ENCODE assay signal across 34 cellular contexts in genomic region chr2:80312282-80312839, GRCh38. TPM values are rescaled to one million over a fixed set of nuclear protein-coding genes. Genes with fewer than 3 reads are reported as not detected.
"Had no signal": no experiment of that assay in that cellular context is flagged by ENCODE, and none has a peak within 500 bp of the region (broad histone marks: within the 10 kb centered on the region; RNA-seq: fewer than 3 reads in every experiment).

No MANE protein-coding gene starts in this region.

- H3K27me3 ChIP-seq: ascending aorta, body of pancreas, brain microvascular endothelial cell, breast epithelium had no signal

- ATAC-seq: activated CD4-positive, alpha-beta T cell treated with anti-CD3 and anti-CD28 coated beads for 36 hours; activated CD4-positive, CD25-positive, alpha-beta regulatory T cell treated with anti-CD3 and anti-CD28 coated beads, Interleukin-2, amount 50 U/mL, for 24 hours; activated CD8-positive, alpha-beta memory T cell treated with anti-CD3 and anti-CD28 coated beads, Interleukin-2, amount 10 ng/mL, durations not matched to agents 7 days and 5 days; activated CD8-positive, alpha-beta T cell treated with anti-CD3 and anti-CD28 coated beads, Interleukin-2, amount 10 ng/mL, durations not matched to agents 7 days and 5 days; activated naive CD8-positive, alpha-beta T cell treated with anti-CD3 and anti-CD28 coated beads, Interleukin-2, amount 50 U/mL, for 24 hours; body of pancreas; WTC11 had no signal

- H3K4me1 ChIP-seq: ascending aorta, body of pancreas, breast epithelium had no signal

- DNase-seq: activated CD4-positive, alpha-beta memory T cell treated with anti-CD3 and anti-CD28 coated beads, Interleukin-2, amount 10 ng/mL, durations not matched to agents 7 days and 5 days; activated CD4-positive, alpha-beta T cell treated with anti-CD3 and anti-CD28 coated beads for 1 hour; activated CD4-positive, alpha-beta T cell treated with anti-CD3 and anti-CD28 coated beads for 36 hours; activated CD4-positive, alpha-beta T cell treated with anti-CD3 and anti-CD28 coated beads for 48 hours; activated CD4-positive, alpha-beta T cell treated with anti-CD3 and anti-CD28 coated beads, Interleukin-2, amount 10 ng/mL, durations not matched to agents 7 days and 5 days; activated CD4-positive, alpha-beta T cell treated with anti-CD3 and anti-CD28 coated beads, Interleukin-2, amount 50 U/mL, for 48 hours; activated CD4-positive, CD25-positive, alpha-beta regulatory T cell; activated CD8-positive, alpha-beta memory T cell treated with anti-CD3 and anti-CD28 coated beads for 24 hours; activated CD8-positive, alpha-beta memory T cell treated with anti-CD3 and anti-CD28 coated beads, Interleukin-2, amount 10 ng/mL, durations not matched to agents 7 days and 5 days; activated CD8-positive, alpha-beta memory T cell treated with anti-CD3 and anti-CD28 coated beads, Interleukin-2, amount 50 U/mL, for 48 hours; activated CD8-positive, alpha-beta T cell treated with anti-CD3 and anti-CD28 coated beads, Interleukin-2, amount 10 ng/mL, durations not matched to agents 7 days and 5 days; activated effector memory CD4-positive, alpha-beta T cell treated with Interleukin-2 at 50 U/mL for 16 hours; activated gamma-delta T cell; activated naive CD4-positive, alpha-beta T cell treated with anti-CD3 and anti-CD28 coated beads, Interleukin-2, amount 10 ng/mL, durations not matched to agents 7 days and 5 days; activated naive CD4-positive, alpha-beta T cell treated with Interleukin-2 at 50 U/mL for 16 hours; activated naive CD8-positive, alpha-beta T cell treated with anti-CD3 and anti-CD28 coated beads, Interleukin-2, amount 10 ng/mL, durations not matched to agents 7 days and 5 days; activated naive CD8-positive, alpha-beta T cell treated with anti-CD3 and anti-CD28 coated beads, Interleukin-2, amount 50 U/mL, for 24 hours; activated T-cell treated with anti-CD3 and anti-CD28 coated beads, Interleukin-2, amount 50 U/mL, for 24 hours; activated T-cell treated with anti-CD3 and anti-CD28 coated beads, Interleukin-2, amount 50 U/mL, for 48 hours; amygdala; anterior cingulate cortex; body of pancreas; brain microvascular endothelial cell; central memory CD4-positive, alpha-beta T cell; T-helper 1 cell; T-helper 2 cell; T-helper 9 cell had no signal

- H3K36me3 ChIP-seq: ascending aorta, brain microvascular endothelial cell, breast epithelium had no signal

- H3K4me3 ChIP-seq: ascending aorta, body of pancreas, breast epithelium had no signal

- H3K9me3 ChIP-seq: ascending aorta, body of pancreas, breast epithelium had no signal

- FAIRE-seq: TTC549 had no signal

- H3K27ac ChIP-seq: ascending aorta, body of pancreas, brain microvascular endothelial cell, breast epithelium, VCaP had no signal

RNA-seq across cellular contexts. Expression of gene LRRTM1, which starts 7.8 kb away (rescaled TPM):
- total RNA-seq: activated CD4-positive, alpha-beta memory T cell treated with anti-CD3 and anti-CD28 coated beads, Interleukin-2, amount 10 ng/mL, durations not matched to agents 7 days and 5 days; activated CD4-positive, alpha-beta T cell treated with anti-CD3 and anti-CD28 coated beads for 36 hours; activated CD4-positive, alpha-beta T cell treated with anti-CD3 and anti-CD28 coated beads, Interleukin-2, amount 10 ng/mL, durations not matched to agents 7 days and 5 days; activated CD8-positive, alpha-beta memory T cell treated with anti-CD3 and anti-CD28 coated beads, Interleukin-2, amount 10 ng/mL, durations not matched to agents 7 days and 5 days; activated CD8-positive, alpha-beta T cell treated with anti-CD3 and anti-CD28 coated beads, Interleukin-2, amount 10 ng/mL, durations not matched to agents 7 days and 5 days; activated naive CD8-positive, alpha-beta T cell treated with anti-CD3 and anti-CD28 coated beads, Interleukin-2, amount 10 ng/mL, durations not matched to agents 7 days and 5 days; activated T-helper 2 cell treated with anti-CD3 and anti-CD28 coated beads, Interferon-gamma antibody, Interleukin-2, Interleukin-4, amounts not matched to agents 10 μg/mL and 5 μg/mL and 100 μg/mL, durations not matched to agents 14 hours and 24 hours and 36 hours; body of pancreas had no signal
